Comparison of ENCODE assay signal across 8 cellular contexts in the genomic region with DNA sequence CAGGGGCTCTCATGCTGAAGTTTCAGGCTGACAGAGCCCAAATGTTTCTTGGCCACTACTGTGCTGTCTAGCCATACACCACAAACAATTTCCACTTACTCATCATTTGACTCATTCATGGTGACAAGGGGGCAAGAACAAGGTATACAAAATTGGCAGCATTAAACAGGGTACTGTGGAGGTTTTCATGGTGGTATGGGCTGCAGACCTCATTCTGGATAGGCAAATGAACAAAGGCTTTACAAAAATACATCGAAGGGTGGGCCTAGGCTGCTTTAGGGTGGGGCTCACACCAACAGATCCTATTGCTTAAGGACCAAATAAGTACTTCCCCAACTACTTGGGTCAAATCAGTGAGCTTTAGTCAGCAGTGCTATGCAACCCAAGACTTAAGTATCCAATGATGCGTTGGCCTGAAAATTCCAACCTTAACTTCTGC. TPM values are rescaled to one million over a fixed set of nuclear protein-coding genes. Genes with fewer than 3 reads are reported as not detected.
DNase-seq lines count a peak whose midpoint lies in the region; ATAC-seq, FAIRE-seq and TF ChIP-seq lines count a peak whose summit lies in the region.

No MANE protein-coding gene starts in this region.

- H3K4me3 Mint-ChIP-seq in H9, result no peak overlapping the region

- dilution Hi-C loops in endothelial cell of umbilical vein (cut with MboI; ENCODE audit: extremely low pct_ligation_motif_present, low sequenced_read_pairs), result no loop called here

- no peak overlapping the region for H3K4ac ChIP-seq in H9 (ENCODE audit: low read depth, low read length)

- H3K36me3 Mint-ChIP-seq in H9 (ENCODE audit: insufficient read depth in 1 of 3, low read depth in 3 of 3), result peaks cover 21 to 47% (median 37%) of the 10 kb centered on the region in 3 experiments; a peak in 6 of 7 replicates

- intact Hi-C loops in endothelial cell of umbilical vein (cut with micrococcal nuclease), result no loop called here

- H3K27ac ChIP-seq in endothelial cell of umbilical vein (ENCODE audit: insufficient read depth, low read depth, low read length) (no peak overlapping the region), upper lobe of left lung (peak overlapping the region in 2 of 4 donors; percentile 33 to 34), H9 (ENCODE audit: insufficient read length, low read depth, low read length) (no peak overlapping the region)

- no peaks in the 10 kb centered on the region for H3K23me2 ChIP-seq in H9 (ENCODE audit: insufficient read length, low read depth, low read length, poor library complexity, severe bottlenecking)

- H2BK15ac ChIP-seq in H9 (ENCODE audit: low read depth, low read length), result no peak overlapping the region

- POLR2A ChIA-PET in endothelial cell of umbilical vein (lab: Charles Lee), result no interaction called here

- ATAC-seq in GM21619 (IDR thresholded peaks at IDR 0.05; ENCODE audit: unreplicated experiment), result peak; percentile 87
- peak; percentile 56 to 71 for ATAC-seq in upper lobe of left lung (ENCODE audit: low FRiP score in 2 of 2)

- no peak overlapping the region for H4K91ac ChIP-seq in H9 (ENCODE audit: insufficient read length, low read depth, low read length)

- no peak overlapping the region for H3K14ac ChIP-seq in H9 (ENCODE audit: insufficient read depth, low read length)

- no peak for TF ChIP-seq CTCF in endothelial cell of umbilical vein (IDR thresholded peaks at IDR 0.05; ENCODE audit: extremely low read depth in 1 of 2, insufficient read depth in 1 of 2, low read depth in 1 of 2, low read length in 2 of 2)
- no peak for TF ChIP-seq CTCF in upper lobe of left lung (IDR thresholded peaks at IDR 0.05)
- TF ChIP-seq CTCF in H9 (conservative IDR thresholded peaks at IDR 0.05), result no peak

- H3K79me1 ChIP-seq in H9 (ENCODE audit: insufficient read depth, low read depth, low read length, poor library complexity, severe bottlenecking), result peaks cover 14% of the 10 kb centered on the region

- no peak overlapping the region for H3K23ac ChIP-seq in H9 (ENCODE audit: insufficient read length, low read depth, low read length)

- no peak overlapping the region for H2AFZ ChIP-seq in endothelial cell of umbilical vein (ENCODE audit: low read depth, low read length)
- H2AFZ ChIP-seq in H9 (ENCODE audit: low read length), result no peak overlapping the region

- H4K20me1 ChIP-seq in endothelial cell of umbilical vein (replicated peaks; ENCODE audit: control insufficient read depth, extremely low read depth, insufficient read depth, low read length) (no peaks in the 10 kb centered on the region), H9 (ENCODE audit: control insufficient read depth, insufficient read depth, insufficient read length) (no peaks in the 10 kb centered on the region)

- CTCF ChIA-PET in endothelial cell of umbilical vein (lab: Charles Lee), result interaction anchor here (0.9 to 2.2 kb wide), 2 partner anchors 66 to 73 kb away, joined by 6 read pairs; no protein-coding TSS in a partner anchor

- TF ChIP-seq POLR2A in endothelial cell of umbilical vein (IDR thresholded peaks at IDR 0.05; ENCODE audit: low read depth, low read length), result no peak
- no peak for TF ChIP-seq POLR2A in upper lobe of left lung (IDR thresholded peaks at IDR 0.05)

- no peak overlapping the region for H2BK120ac ChIP-seq in H9 (ENCODE audit: low read depth, low read length, poor library complexity, severe bottlenecking)

- H2BK20ac ChIP-seq in H9 (ENCODE audit: low read depth, low read length, poor library complexity, severe bottlenecking), result no peak overlapping the region

- TF ChIP-seq EP300 in upper lobe of left lung (IDR thresholded peaks at IDR 0.05), result no peak

- H3K56ac ChIP-seq in H9 (ENCODE audit: insufficient read length, low read depth, low read length), result no peak overlapping the region

- H3K4me1 ChIP-seq in endothelial cell of umbilical vein (ENCODE audit: control insufficient read depth, extremely low read depth, insufficient read depth, low read length) (peaks cover 8% of the 10 kb centered on the region), upper lobe of left lung (peaks cover 67 to 88% (median 74%) of the 10 kb centered on the region in 4 donors), H9 (ENCODE audit: insufficient read depth, low read length) (peaks cover 4% of the 10 kb centered on the region; the same call in 1 of the 2 replicates)

- H3K9me3 ChIP-seq in endothelial cell of umbilical vein (replicated peaks; ENCODE audit: control insufficient read depth, insufficient read depth, low read length) (no peaks in the 10 kb centered on the region), upper lobe of left lung (no peaks in the 10 kb centered on the region), H9 (ENCODE audit: control insufficient read depth, low read depth, low read length) (no peaks in the 10 kb centered on the region)

- BruUV-seq in endothelial cell of umbilical vein (replicated peaks; lab: Mats Ljungman, UMichigan), result no TSS peak

- H3K36me3 ChIP-seq in endothelial cell of umbilical vein (ENCODE audit: control insufficient read depth in 2 of 2, extremely low read depth in 1 of 2, insufficient read depth in 2 of 2, low read length in 2 of 2) (no peaks in the 10 kb centered on the region), upper lobe of left lung (peaks cover 0 to 7% (median 4%) of the 10 kb centered on the region in 4 donors)

- no peaks in the 10 kb centered on the region for H3K9me1 ChIP-seq in endothelial cell of umbilical vein (replicated peaks; ENCODE audit: control insufficient read depth, extremely low read depth, insufficient read depth, low read length)

- H3K79me2 ChIP-seq in endothelial cell of umbilical vein (ENCODE audit: control insufficient read depth, insufficient read depth, low read length), result peaks cover 23% of the 10 kb centered on the region
- H3K79me2 ChIP-seq in H9 (ENCODE audit: insufficient read depth, low read length), result peaks cover 17% of the 10 kb centered on the region; the same call in 1 of the 2 replicates

- no peak overlapping the region for H3T11ph ChIP-seq in H9 (ENCODE audit: low read length)

- H3K9ac ChIP-seq in endothelial cell of umbilical vein (replicated peaks; ENCODE audit: extremely low read depth, insufficient read depth, low read length) (no peak overlapping the region), H9 (ENCODE audit: extremely low read depth, insufficient read length, low read length) (no peak overlapping the region)

- H2AK5ac ChIP-seq in H9 (ENCODE audit: insufficient read length, low read length), result no peak overlapping the region

- no peak overlapping the region for H4K5ac ChIP-seq in H9 (ENCODE audit: insufficient read length, low read depth, low read length)

- H3K9me3 Mint-ChIP-seq in H9, result no peaks in the 10 kb centered on the region

- H3K27me3 Mint-ChIP-seq in H9 (ENCODE audit: low read depth), result no peaks in the 10 kb centered on the region

- 68 to 76% methylated on average over 2 of the region's 2 CpGs for WGBS in upper lobe of left lung, 2 donors
- no CpG with 5 or more reads among the region's 2 CpGs for WGBS in H9 (ENCODE audit: extremely low coverage, insufficient read length, low lambda C conversion rate)

- H3K4me3 ChIP-seq in endothelial cell of umbilical vein (replicated peaks in 1 of 3; ENCODE audit: insufficient read depth in 1 of 3, low read depth in 1 of 3, low read length in 3 of 3) (no peak overlapping the region), upper lobe of left lung (no peak overlapping the region)

- peaks cover 32 to 34% of the 10 kb centered on the region in 2 experiments for H3K4me1 Mint-ChIP-seq in H9

- H3K27ac Mint-ChIP-seq in H9, result peak overlapping the region in 1 of 3 experiments; percentile 58; a peak in 2 of 7 replicates

- H2BK5ac ChIP-seq in H9 (ENCODE audit: insufficient read length, low read length), result no peak overlapping the region

- no peak overlapping the region for H2BK12ac ChIP-seq in H9 (ENCODE audit: insufficient read length, low read depth, low read length)

- H3K4me2 ChIP-seq in endothelial cell of umbilical vein (ENCODE audit: insufficient read depth, low read length) (no peak overlapping the region), H9 (ENCODE audit: insufficient read depth, insufficient read length, low read length) (no peak overlapping the region)

- H3K27me3 ChIP-seq in endothelial cell of umbilical vein (ENCODE audit: control insufficient read depth in 2 of 2, insufficient read depth in 2 of 2, low read length in 2 of 2) (no peaks in the 10 kb centered on the region), upper lobe of left lung (no peaks in the 10 kb centered on the region), H9 (ENCODE audit: insufficient read depth, low read length) (no peaks in the 10 kb centered on the region)

- DNase-seq in GM03348 (ENCODE audit: low spot score) (peak; percentile 38), NCI-H226 (peak; percentile 9), endothelial cell of umbilical vein (ENCODE audit: low read depth, low spot score) (peak; percentile 17), upper lobe of left lung (no peak), GM19238 (ENCODE audit: insufficient read length, low spot score) (no peak), H9 (no peak), NCI-H82 (lab: John Stamatoyannopoulos, UW) (no peak)

- no peak for FAIRE-seq in endothelial cell of umbilical vein (lab: Jason Lieb, UNC)

- H3K18ac ChIP-seq in H9 (ENCODE audit: insufficient read length, low read depth, low read length), result no peak overlapping the region

- H4K8ac ChIP-seq in H9 (replicated peaks; ENCODE audit: insufficient read length, low read depth, low read length), result no peak overlapping the region

TF ChIP-seq in endothelial cell of umbilical vein, 7 proteins besides CTCF, POLR2A, EP300 and RAD21 (continues in another document):
- TF ChIP-seq GATA2 (IDR thresholded peaks at IDR 0.05; ENCODE audit: insufficient read depth, insufficient read length, low read depth, low read length) (no peak), FOS (IDR thresholded peaks at IDR 0.05; ENCODE audit: borderline replicate concordance, insufficient read depth, low read length) (no peak), MAX (IDR thresholded peaks at IDR 0.05; ENCODE audit: insufficient read depth, insufficient read length) (no peak), MYC (IDR thresholded peaks at IDR 0.05; ENCODE audit: low read depth, low read length) (no peak), JUN (IDR thresholded peaks at IDR 0.05; ENCODE audit: borderline replicate concordance, insufficient read depth, insufficient read length, low read depth) (no peak)

RNA-seq across cellular contexts. Expression of gene N4BP1, which starts 53.0 kb away (rescaled TPM):
- total RNA-seq in endothelial cell of umbilical vein (18.7 and 18.8 TPM in 2 replicates), upper lobe of left lung (10 to 100 TPM; 33.5 to 78.6 (median 53.1) TPM), H9 (2021) (34.2 and 36.5 TPM in 2 replicates)
- polyA plus RNA-seq in endothelial cell of umbilical vein, result 10.6 and 11.6 TPM in 2 replicates
- 8.5 and 8.7 TPM in 2 replicates for polyA plus RNA-seq in endothelial cell of umbilical vein (2011; cell fraction: cytosol; rRNA removed)
- 33.4 and 43.6 TPM in 2 replicates for polyA plus RNA-seq in endothelial cell of umbilical vein (2011; cell fraction: nucleus; rRNA removed)
- 13.2 and 21.5 TPM in 2 replicates for polyA plus RNA-seq in endothelial cell of umbilical vein (2012)
- polyA minus RNA-seq in endothelial cell of umbilical vein, result 19.2 and 22.7 TPM in 2 replicates
- 3.7 TPM for polyA minus RNA-seq in endothelial cell of umbilical vein (2011; cell fraction: cytosol; rRNA and poly(A)+ RNA removed)
- polyA minus RNA-seq in endothelial cell of umbilical vein (2011; cell fraction: nucleus; rRNA and poly(A)+ RNA removed), result 10.7 and 18.4 TPM in 2 replicates

Comparison
In these comparisons a context has a peak if more than half of its experiments do, and no peak if none do; other contexts are left out.
1. DNase-seq: peak in GM03348 (single experiment), NCI-H226 (single experiment) and endothelial cell of umbilical vein (single experiment); none in upper lobe of left lung (0 of 2), GM19238 (single experiment), H9 (single experiment) and NCI-H82 (single experiment).